ENCODE assay signal across 32 cellular contexts in the genomic region with DNA sequence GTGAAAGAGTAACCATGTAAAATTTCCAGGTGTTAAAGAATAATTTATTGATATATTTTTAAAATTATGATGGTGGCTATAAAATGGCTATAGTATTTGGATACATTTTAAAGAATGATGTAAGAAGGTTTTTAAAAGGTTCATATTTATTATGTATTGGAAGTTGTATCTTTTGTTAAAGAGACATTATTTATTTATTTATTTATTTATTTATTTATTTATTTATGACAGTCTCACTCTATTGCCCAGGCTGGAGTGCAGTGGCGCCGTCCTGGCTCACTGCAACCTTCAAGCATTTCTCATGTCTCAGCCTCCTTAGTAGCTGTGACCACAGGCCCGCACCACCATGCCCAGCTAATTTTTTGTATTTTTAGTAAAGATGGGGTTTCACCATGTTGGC.
"Had no signal": no experiment of that assay in that cellular context is flagged by ENCODE, and none has a peak within 500 bp of the region (broad histone marks: within the 10 kb centered on the region; RNA-seq: fewer than 3 reads in every experiment).

No MANE protein-coding gene starts in this region.

- FAIRE-seq: endothelial cell of umbilical vein had no signal

- H3K27me3 ChIP-seq: ascending aorta, breast epithelium, cardiac muscle cell, gastroesophageal sphincter had no signal

- H3K36me3 ChIP-seq: ascending aorta, breast epithelium, cardiac muscle cell, gastroesophageal sphincter, heart right ventricle had no signal

- H3K4me3 ChIP-seq: ascending aorta, breast epithelium, cardiac muscle cell, gastroesophageal sphincter, heart right ventricle had no signal

- DNase-seq: activated CD4-positive, alpha-beta memory T cell treated with anti-CD3 and anti-CD28 coated beads for 36 hours; activated CD4-positive, alpha-beta T cell treated with anti-CD3 and anti-CD28 coated beads for 36 hours; activated CD4-positive, alpha-beta T cell treated with anti-CD3 and anti-CD28 coated beads, Interleukin-2, amount 10 ng/mL, durations not matched to agents 24 days and 14 days; activated CD4-positive, CD25-positive, alpha-beta regulatory T cell; activated CD4-positive, CD25-positive, alpha-beta regulatory T cell treated with anti-CD3 and anti-CD28 coated beads, Interleukin-2, amount 50 U/mL, for 72 hours; activated CD8-positive, alpha-beta memory T cell treated with anti-CD3 and anti-CD28 coated beads, Interleukin-2, amount 50 U/mL, for 48 hours; activated CD8-positive, alpha-beta T cell treated with anti-CD3 and anti-CD28 coated beads, Interleukin-2, amount 10 ng/mL, durations not matched to agents 7 days and 5 days; activated gamma-delta T cell; activated naive CD4-positive, alpha-beta T cell; activated naive CD4-positive, alpha-beta T cell treated with anti-CD3 and anti-CD28 coated beads, Interleukin-2, amount 10 ng/mL, durations not matched to agents 7 days and 5 days; activated naive CD8-positive, alpha-beta T cell treated with anti-CD3 and anti-CD28 coated beads, Interleukin-2, amount 10 ng/mL, durations not matched to agents 7 days and 5 days; activated T-cell treated with anti-CD3 and anti-CD28 coated beads for 4 hours; activated T-cell treated with anti-CD3 and anti-CD28 coated beads, Interleukin-2, amount 50 U/mL, for 24 hours; activated T-cell treated with anti-CD3 and anti-CD28 coated beads, Interleukin-2, amount 50 U/mL, for 72 hours; central memory CD4-positive, alpha-beta T cell; cerebellar nuclear complex; cortex of kidney; dermis blood vessel endothelial cell; effector CD4-positive, alpha-beta T cell; effector memory CD8-positive, alpha-beta T cell; foreskin fibroblast; heart right ventricle; T-helper 1 cell; T-helper 17 cell; T1000 had no signal

- ATAC-seq: activated CD4-positive, alpha-beta T cell treated with anti-CD3 and anti-CD28 coated beads for 36 hours; activated CD8-positive, alpha-beta T cell treated with anti-CD3 and anti-CD28 coated beads, Interleukin-2, amount 10 ng/mL, durations not matched to agents 7 days and 5 days; activated naive CD4-positive, alpha-beta T cell treated with anti-CD3 and anti-CD28 coated beads, Interleukin-2, amount 50 U/mL, for 72 hours; activated T-cell treated with anti-CD3 and anti-CD28 coated beads, Interleukin-2, amount 50 U/mL, for 72 hours; effector memory CD8-positive, alpha-beta T cell; gastroesophageal sphincter; heart right ventricle; T-helper 17 cell had no signal

- H3K9me3 ChIP-seq: ascending aorta, breast epithelium had no signal

- H3K4me1 ChIP-seq: ascending aorta, breast epithelium, gastroesophageal sphincter, heart right ventricle had no signal

- H3K27ac ChIP-seq: ascending aorta, cardiac muscle cell, epithelial cell of prostate, gastroesophageal sphincter, heart right ventricle had no signal
